In genomic region chr14:64506751-64507150, GRCh38 we compare ENCODE assay signal across 10 cellular contexts. TPM values are rescaled to one million over a fixed set of nuclear protein-coding genes. Genes with fewer than 3 reads are reported as not detected.
DNase-seq lines count a peak whose midpoint lies in the region; ATAC-seq, FAIRE-seq and TF ChIP-seq lines count a peak whose summit lies in the region.
"Had no signal": no experiment of that assay in that cellular context is flagged by ENCODE, and none has a peak within 500 bp of the region (broad histone marks: within the 10 kb centered on the region; RNA-seq: fewer than 3 reads in every experiment).

No MANE protein-coding gene starts in this region.

- 0% methylated on average over 3 of the region's 3 CpGs for WGBS in K562 (ENCODE audit: insufficient coverage, low coverage, missing lambda C conversion rate)

- POLR2A ChIA-PET in K562 (lab: Yijun Ruan, JAX) = interaction anchor here (0.7 to 1.1 kb wide), 2 partner anchors 16 to 125 kb away, joined by 3 read pairs; no protein-coding TSS in a partner anchor

- H3K4me3 ChIP-seq in AG09309 (ENCODE audit: control insufficient read depth, low read depth, low read length) (peak overlapping the region; percentile 19), HUES48 (ENCODE audit: low read depth, low read length) (peak overlapping the region; percentile 25; the same call in 1 of the 2 replicates), K562 (peak overlapping the region; percentile 11; the same call in 1 of the 2 replicates), mucosa of rectum (ENCODE audit: low read length in 2 of 2) (peak overlapping the region in 1 of 2 donors; percentile 49)

- H3K27me3 ChIP-seq in HUES48 (ENCODE audit: control insufficient read depth, insufficient read depth, low read length) = no peaks in the 10 kb centered on the region
- no peaks in the 10 kb centered on the region for H3K27me3 ChIP-seq in K562 (ENCODE audit: control insufficient read depth in 2 of 2, insufficient read depth in 2 of 2, low read length in 2 of 2)
- no peaks in the 10 kb centered on the region for H3K27me3 ChIP-seq in mucosa of rectum (ENCODE audit: control insufficient read depth in 2 of 2, insufficient read depth in 2 of 2, low read length in 2 of 2)

- BruUV-seq in K562 (replicated peaks; lab: Mats Ljungman, UMichigan) = no TSS peak

- H3K4me2 ChIP-seq in K562 (ENCODE audit: insufficient read depth, low read length) = peak overlapping the region; percentile 62

- intact Hi-C loops in K562 (cut with micrococcal nuclease) = loop anchor here (5.0 kb wide), 1 partner anchor 39 kb away; the partner anchor contains the start of gene AKAP5

- H3K9me3 ChIP-seq in HUES48 (ENCODE audit: control insufficient read depth, insufficient read depth, low read length) = no peaks in the 10 kb centered on the region
- H3K9me3 ChIP-seq in K562 (replicated peaks; ENCODE audit: control insufficient read depth, insufficient read depth, low read depth, low read length) = no peaks in the 10 kb centered on the region
- H3K9me3 ChIP-seq in mucosa of rectum (ENCODE audit: control insufficient read depth in 2 of 2, low read length in 2 of 2) = no peaks in the 10 kb centered on the region

- H4K20me1 ChIP-seq in K562 (replicated peaks; ENCODE audit: control insufficient read depth, insufficient read depth, low read length) = no peaks in the 10 kb centered on the region

- H3K9ac ChIP-seq in HUES48 (ENCODE audit: low read depth, low read length) = no peak overlapping the region
- H3K9ac ChIP-seq in K562 (ENCODE audit: insufficient read depth in 1 of 2, low read depth in 2 of 2, low read length in 2 of 2) = peak overlapping the region in 1 of 2 experiments; percentile 49; a peak in 2 of 4 replicates
- H3K9ac ChIP-seq in mucosa of rectum (ENCODE audit: low read depth in 1 of 2, low read length in 2 of 2) = no peak overlapping the region

- in situ Hi-C loops in K562 (cut with MboI) = no loop called here

- no peak for DNase-seq in AG09309 (ENCODE audit: low read depth)
- no peak for DNase-seq in K562 (ENCODE audit: extremely low read depth in 1 of 4, low spot score in 3 of 4)
- no peak for DNase-seq in NCI-H2107 (lab: John Stamatoyannopoulos, UW)
- DNase-seq: retina had no signal

- H3K4me1 ChIP-seq in HUES48 (ENCODE audit: control insufficient read depth, insufficient read depth, low read length) = peaks cover 47% of the 10 kb centered on the region
- peaks cover 22 to 42% of the 10 kb centered on the region in 2 experiments for H3K4me1 ChIP-seq in K562 (replicated peaks in 1 of 2; ENCODE audit: control insufficient read depth in 2 of 2, insufficient read depth in 2 of 2, low read length in 2 of 2)
- H3K4me1 ChIP-seq in mucosa of rectum (ENCODE audit: control insufficient read depth in 2 of 2, insufficient read depth in 2 of 2, low read length in 2 of 2) = peaks cover 26 to 35% of the 10 kb centered on the region in 2 donors

- H3K79me2 ChIP-seq in K562 (ENCODE audit: control insufficient read depth, insufficient read depth, low read length) = peaks cover 68% of the 10 kb centered on the region

- CTCF ChIA-PET in K562 (lab: Yijun Ruan, JAX; ENCODE audit: low intra/inter-chr PET ratio) = no interaction called here

- no peak for TF ChIP-seq POLR2A in K562 (conservative IDR thresholded peaks at IDR 0.05)

- H3K9me1 ChIP-seq in K562 (ENCODE audit: control insufficient read depth, insufficient read depth, low read length) = no peaks in the 10 kb centered on the region

- TF ChIP-seq CTCF in AG09309 (IDR thresholded peaks at IDR 0.05; ENCODE audit: control insufficient read depth, insufficient read depth, low read depth, low read length, missing control alignments) = no peak
- no peak for TF ChIP-seq CTCF in K562 (IDR thresholded peaks at IDR 0.05 in 2 of 3, conservative IDR thresholded peaks at IDR 0.05 in 1 of 3; ENCODE audit: insufficient read depth in 2 of 3, low read depth in 1 of 3, low read length in 3 of 3)

- no peak for ATAC-seq in K562
- ATAC-seq in HG02981 (IDR thresholded peaks at IDR 0.05; ENCODE audit: unreplicated experiment) = no peak
- ATAC-seq in HG03565 (IDR thresholded peaks at IDR 0.05; ENCODE audit: unreplicated experiment) = no peak
- no peak for ATAC-seq in GM19328 (IDR thresholded peaks at IDR 0.05; ENCODE audit: unreplicated experiment)

- no peak overlapping the region for H2AFZ ChIP-seq in K562 (ENCODE audit: low read depth, low read length)

- H3K36me3 ChIP-seq in HUES48 (ENCODE audit: control insufficient read depth, insufficient read depth, low read length) = peaks cover 1% of the 10 kb centered on the region; the same call in 1 of the 2 replicates
- H3K36me3 ChIP-seq in K562 (ENCODE audit: control insufficient read depth, insufficient read depth, low read length) = no peaks in the 10 kb centered on the region; the same call in 2 of the 3 replicates
- H3K36me3 ChIP-seq in mucosa of rectum (ENCODE audit: control insufficient read depth in 2 of 2, insufficient read depth in 2 of 2, low read length in 2 of 2) = no peaks in the 10 kb centered on the region

- no peak for TF ChIP-seq EP300 in K562 (IDR thresholded peaks at IDR 0.05; ENCODE audit: low read length)

- no peak overlapping the region for H3K27ac ChIP-seq in HUES48 (ENCODE audit: low read depth, low read length)
- H3K27ac ChIP-seq in K562 (ENCODE audit: extremely low read depth, low read depth, low read length) = peak overlapping the region; percentile 54; the same call in 1 of the 3 replicates
- peak overlapping the region; percentile 7 to 65 for H3K27ac ChIP-seq in mucosa of rectum (ENCODE audit: low read depth in 2 of 2, low read length in 2 of 2)

- FAIRE-seq in K562 (lab: Jason Lieb, UNC) = no peak
- FAIRE-seq: GM18507 had no signal

- no peak for TF ChIP-seq RAD21 in K562 (CRISPR knock-in tag; conservative IDR thresholded peaks at IDR 0.05 in 1 of 2, IDR thresholded peaks at IDR 0.05 in 1 of 2)

RNA-seq across cellular contexts. Expression of gene ZBTB1, which starts 2.2 kb away (rescaled TPM):
- total RNA-seq in K562 (2011; cell fraction: chromatin; rRNA removed; ENCODE audit: low replicate concordance) = 7.3 and 17.6 TPM in 2 replicates
- 5.0 and 5.1 TPM in 2 replicates for total RNA-seq in K562 (2011; cell fraction: nucleolus; rRNA removed)
- 7.1 and 7.3 TPM in 2 replicates for total RNA-seq in K562 (2011; cell fraction: nucleoplasm; rRNA removed)
- total RNA-seq in K562 (2014; rRNA removed) (4.9 and 5.3 TPM in 2 replicates), K562 (2014; rRNA removed; fragmentation: Illumina TruSeq; extraction: Trizol) (9.9 and 10.1 TPM in 2 replicates), K562 (2015; rRNA removed; fragmentation: Illumina TruSeq; extraction: Trizol) (11.6 and 12.2 TPM in 2 replicates), K562 (2021) (8.1 and 9.4 TPM in 2 replicates)
- polyA plus RNA-seq in K562 (2011; rRNA removed) (16.5 and 17.7 TPM in 2 replicates), K562 (2014; fragmentation: Illumina TruSeq; extraction: Trizol) (7.2 and 8.1 TPM in 2 replicates), K562 (2014; fragmentation: Nextera tagmentation; extraction: Ambion mirVana) (1 to 10 TPM; 2.3 to 2.7 TPM), K562 (2014; rRNA removed) (9.0 and 10.3 TPM in 2 replicates)
- 4.7 and 10.0 TPM in 2 replicates for polyA plus RNA-seq in K562 (2011; cell fraction: cytosol; rRNA removed)
- polyA plus RNA-seq in K562 (2011; cell fraction: nucleus; rRNA removed) = 14.6 and 23.1 TPM in 2 replicates
- 8.0 and 12.8 TPM in 2 replicates for polyA plus RNA-seq in K562 (2012)
- polyA minus RNA-seq in K562 (2011; rRNA and poly(A)+ RNA removed) = 10.6 and 13.3 TPM in 2 replicates
- polyA minus RNA-seq in K562 (2011; cell fraction: cytosol; rRNA and poly(A)+ RNA removed) = 6.1 and 7.3 TPM in 2 replicates
- 5.9 and 10.3 TPM in 2 replicates for polyA minus RNA-seq in K562 (2011; cell fraction: nucleus; rRNA and poly(A)+ RNA removed)

RNA-seq across cellular contexts. Expression of gene ZBTB25, which starts 3.1 kb away (rescaled TPM):
- total RNA-seq in K562 (2011; cell fraction: chromatin; rRNA removed; ENCODE audit: low replicate concordance) = 6.4 and 12.4 TPM in 2 replicates
- 2.8 and 3.9 TPM in 2 replicates for total RNA-seq in K562 (2011; cell fraction: nucleolus; rRNA removed)
- 6.5 and 8.2 TPM in 2 replicates for total RNA-seq in K562 (2011; cell fraction: nucleoplasm; rRNA removed)
- 1.3 TPM in 2 replicates for total RNA-seq in K562 (2014; rRNA removed)
- total RNA-seq in K562 (2014; rRNA removed; fragmentation: Illumina TruSeq; extraction: Trizol) = 2.5 and 3.3 TPM in 2 replicates
- total RNA-seq in K562 (2015; rRNA removed; fragmentation: Illumina TruSeq; extraction: Trizol) = 2.6 and 2.8 TPM in 2 replicates
- 2.5 and 2.6 TPM in 2 replicates for total RNA-seq in K562 (2021)
- 3.9 and 5.6 TPM in 2 replicates for polyA plus RNA-seq in K562 (2011; rRNA removed)
- polyA plus RNA-seq in K562 (2011; cell fraction: cytosol; rRNA removed) = 1.6 and 2.6 TPM in 2 replicates
- polyA plus RNA-seq in K562 (2011; cell fraction: nucleus; rRNA removed) = 7.0 and 8.0 TPM in 2 replicates
- polyA plus RNA-seq in K562 (2012) = 1.3 and 2.5 TPM in 2 replicates
- 1.7 and 2.3 TPM in 2 replicates for polyA plus RNA-seq in K562 (2014; fragmentation: Illumina TruSeq; extraction: Trizol)
- polyA plus RNA-seq in K562 (2014; fragmentation: Nextera tagmentation; extraction: Ambion mirVana) = under 1 TPM; 0.61 to 0.92 TPM
- polyA plus RNA-seq in K562 (2014; rRNA removed) = 0.99 and 2.1 TPM in 2 replicates
- 6.0 and 6.6 TPM in 2 replicates for polyA minus RNA-seq in K562 (2011; rRNA and poly(A)+ RNA removed)
- polyA minus RNA-seq in K562 (2011; cell fraction: cytosol; rRNA and poly(A)+ RNA removed) = 2.8 and 3.7 TPM in 2 replicates
- polyA minus RNA-seq in K562 (2011; cell fraction: nucleus; rRNA and poly(A)+ RNA removed) = 4.7 and 6.7 TPM in 2 replicates

RNA-seq across cellular contexts. Expression of gene HSPA2, which starts 33.8 kb away (rescaled TPM):
- total RNA-seq in K562 (2011; cell fraction: chromatin; rRNA removed; ENCODE audit: low replicate concordance) = not detected in 2 replicates
- total RNA-seq in K562 (2011; cell fraction: nucleolus; rRNA removed) = not detected in 2 replicates
- not detected in 2 replicates for total RNA-seq in K562 (2011; cell fraction: nucleoplasm; rRNA removed)
- total RNA-seq in K562 (2014; rRNA removed) (not detected in 2 replicates), K562 (2014; rRNA removed; fragmentation: Illumina TruSeq; extraction: Trizol) (not detected in 2 replicates), K562 (2015; rRNA removed; fragmentation: Illumina TruSeq; extraction: Trizol) (not detected in 2 replicates), K562 (2021) (0.16 TPM in 1 of 2 replicates, not detected in the other)
- polyA plus RNA-seq in K562 (2011; rRNA removed) (not detected in 2 replicates), K562 (2014; fragmentation: Illumina TruSeq; extraction: Trizol) (not detected in 2 replicates), K562 (2014; fragmentation: Nextera tagmentation; extraction: Ambion mirVana) (not detected), K562 (2014; rRNA removed) (not detected in 2 replicates)
- not detected in 2 replicates for polyA plus RNA-seq in K562 (2011; cell fraction: cytosol; rRNA removed)
- not detected in 2 replicates for polyA plus RNA-seq in K562 (2011; cell fraction: nucleus; rRNA removed)
- polyA plus RNA-seq in K562 (2012) = not detected in 2 replicates
- not detected in 2 replicates for polyA minus RNA-seq in K562 (2011; rRNA and poly(A)+ RNA removed)
- not detected in 2 replicates for polyA minus RNA-seq in K562 (2011; cell fraction: cytosol; rRNA and poly(A)+ RNA removed)
- polyA minus RNA-seq in K562 (2011; cell fraction: nucleus; rRNA and poly(A)+ RNA removed) = not detected in 2 replicates

RNA-seq across cellular contexts. Expression of gene AKAP5, which starts 41.5 kb away (rescaled TPM):
- total RNA-seq in K562 (2011; cell fraction: chromatin; rRNA removed; ENCODE audit: low replicate concordance) = 0.25 and 1.1 TPM in 2 replicates
- 0.13 and 0.17 TPM in 2 replicates for total RNA-seq in K562 (2011; cell fraction: nucleolus; rRNA removed)
- 0.73 and 1.3 TPM in 2 replicates for total RNA-seq in K562 (2011; cell fraction: nucleoplasm; rRNA removed)
- total RNA-seq in K562 (2014; rRNA removed) = 0.41 and 0.50 TPM in 2 replicates
- 0.61 and 0.76 TPM in 2 replicates for total RNA-seq in K562 (2014; rRNA removed; fragmentation: Illumina TruSeq; extraction: Trizol)
- 0.75 and 0.94 TPM in 2 replicates for total RNA-seq in K562 (2015; rRNA removed; fragmentation: Illumina TruSeq; extraction: Trizol)
- 0.35 and 0.40 TPM in 2 replicates for total RNA-seq in K562 (2021)
- 0.12 and 0.24 TPM in 2 replicates for polyA plus RNA-seq in K562 (2011; rRNA removed)
- polyA plus RNA-seq in K562 (2011; cell fraction: cytosol; rRNA removed) = 0.07 TPM in 2 replicates
- polyA plus RNA-seq in K562 (2011; cell fraction: nucleus; rRNA removed) = 0.06 and 0.11 TPM in 2 replicates
- polyA plus RNA-seq in K562 (2012) = 0.30 and 0.50 TPM in 2 replicates
- 0.32 and 0.34 TPM in 2 replicates for polyA plus RNA-seq in K562 (2014; fragmentation: Illumina TruSeq; extraction: Trizol)
- under 1 TPM; 0.06 to 0.07 TPM for polyA plus RNA-seq in K562 (2014; fragmentation: Nextera tagmentation; extraction: Ambion mirVana)
- polyA plus RNA-seq in K562 (2014; rRNA removed) = 0.11 and 0.40 TPM in 2 replicates
- polyA minus RNA-seq in K562 (2011; rRNA and poly(A)+ RNA removed) = 0.48 and 0.63 TPM in 2 replicates
- polyA minus RNA-seq in K562 (2011; cell fraction: cytosol; rRNA and poly(A)+ RNA removed) = 0.48 TPM in 1 of 2 replicates, not detected in the other
- polyA minus RNA-seq in K562 (2011; cell fraction: nucleus; rRNA and poly(A)+ RNA removed) = 0.27 and 0.78 TPM in 2 replicates

RNA-seq across cellular contexts. Expression of gene PPP1R36, which starts 43.0 kb away (rescaled TPM):
- not detected in 2 replicates for total RNA-seq in K562 (2011; cell fraction: chromatin; rRNA removed; ENCODE audit: low replicate concordance)
- total RNA-seq in K562 (2011; cell fraction: nucleolus; rRNA removed) = not detected in 2 replicates
- total RNA-seq in K562 (2011; cell fraction: nucleoplasm; rRNA removed) = not detected in 2 replicates
- total RNA-seq in K562 (2014; rRNA removed) (not detected in 2 replicates), K562 (2014; rRNA removed; fragmentation: Illumina TruSeq; extraction: Trizol) (not detected in 2 replicates), K562 (2015; rRNA removed; fragmentation: Illumina TruSeq; extraction: Trizol) (0.29 TPM in 1 of 2 replicates, not detected in the other), K562 (2021) (not detected in 2 replicates)
- polyA plus RNA-seq in K562 (2011; rRNA removed) (not detected in 2 replicates), K562 (2014; fragmentation: Illumina TruSeq; extraction: Trizol) (not detected in 2 replicates), K562 (2014; fragmentation: Nextera tagmentation; extraction: Ambion mirVana) (not detected), K562 (2014; rRNA removed) (not detected in 2 replicates)
- not detected in 2 replicates for polyA plus RNA-seq in K562 (2011; cell fraction: cytosol; rRNA removed)
- not detected in 2 replicates for polyA plus RNA-seq in K562 (2011; cell fraction: nucleus; rRNA removed)
- not detected in 2 replicates for polyA plus RNA-seq in K562 (2012)
- not detected in 2 replicates for polyA minus RNA-seq in K562 (2011; rRNA and poly(A)+ RNA removed)
- polyA minus RNA-seq in K562 (2011; cell fraction: cytosol; rRNA and poly(A)+ RNA removed) = not detected in 2 replicates
- polyA minus RNA-seq in K562 (2011; cell fraction: nucleus; rRNA and poly(A)+ RNA removed) = not detected in 2 replicates
